Comparison of ENCODE assay signal across 8 cellular contexts in genomic region chr3:139389552-139390368, GRCh38. TPM values are rescaled to one million over a fixed set of nuclear protein-coding genes. Genes with fewer than 3 reads are reported as not detected.
DNase-seq lines count a peak whose midpoint lies in the region; ATAC-seq, FAIRE-seq and TF ChIP-seq lines count a peak whose summit lies in the region.

TSS of gene COPB2 (minus strand) at chr3:139389647. CDS start at chr3:139389550, 97 bp downstream.

- no peaks in the 10 kb centered on the region for H3K9me3 Mint-ChIP-seq in activated CD8-positive, alpha-beta memory T cell treated with anti-CD3 and anti-CD28 coated beads, Interleukin-2, amount 10 ng/mL, durations not matched to agents 7 days and 5 days (ENCODE audit: low read depth)
- no peaks in the 10 kb centered on the region for H3K9me3 Mint-ChIP-seq in memory B cell

- no peak within 1 kb of the TSS for H3K14ac ChIP-seq in H1 (ENCODE audit: insufficient read length)

- no peaks in the 10 kb centered on the region for H3K27me3 ChIP-seq in NT2/D1 (ENCODE audit: insufficient read depth, insufficient read length)
- no peaks in the 10 kb centered on the region for H3K27me3 ChIP-seq in H1 (replicated peaks in 1 of 4; ENCODE audit: control insufficient read depth in 3 of 4, extremely low read depth in 1 of 4, insufficient read depth in 3 of 4, low read length in 3 of 4)

- H3K27me3 Mint-ChIP-seq in activated CD8-positive, alpha-beta memory T cell treated with anti-CD3 and anti-CD28 coated beads, Interleukin-2, amount 10 ng/mL, durations not matched to agents 7 days and 5 days: no peaks in the 10 kb centered on the region
- no peaks in the 10 kb centered on the region for H3K27me3 Mint-ChIP-seq in memory B cell

- peak; percentile 64 to 89; a peak in 2 of 3 replicates for TF ChIP-seq POLR2A in H1 (IDR thresholded peaks at IDR 0.05; ENCODE audit: control extremely low read depth in 1 of 2, low read depth in 2 of 2, low read length in 2 of 2)

- H3K79me1 ChIP-seq in H1 (ENCODE audit: low read depth, low read length): no peaks in the 10 kb centered on the region

- H3K4me3 ChIP-seq in NT2/D1 (ENCODE audit: insufficient read length, low read depth) (peak within 1 kb of the TSS; percentile 96), H1 (ENCODE audit: extremely low read depth in 1 of 4, insufficient read depth in 2 of 4, low read depth in 3 of 4, low read length in 4 of 4) (peak within 1 kb of the TSS; percentile 87 to 98 (median 92))

- ATAC-seq in GM21381 (IDR thresholded peaks at IDR 0.05; ENCODE audit: unreplicated experiment) (peak; percentile 97), memory B cell (ENCODE audit: low read depth) (peak; percentile 94)
- ATAC-seq in activated CD8-positive, alpha-beta memory T cell treated with anti-CD3 and anti-CD28 coated beads, Interleukin-2, amount 10 ng/mL, durations not matched to agents 7 days and 5 days: peak; percentile 94

- H3K36me3 ChIP-seq in NT2/D1 (ENCODE audit: insufficient read depth, insufficient read length, low read length): peaks cover 15% of the 10 kb centered on the region
- no peaks in the 10 kb centered on the region for H3K36me3 ChIP-seq in H1 (ENCODE audit: control insufficient read depth in 2 of 4, insufficient read depth in 4 of 4, low read length in 3 of 4)

- no peak for TF ChIP-seq EP300 in H1 (IDR thresholded peaks at IDR 0.05; ENCODE audit: borderline replicate concordance in 1 of 2, low read depth in 2 of 2, low read length in 2 of 2)

- peak within 1 kb of the TSS; percentile 60 to 76 for H3K4me2 ChIP-seq in H1 (ENCODE audit: insufficient read depth in 1 of 2, low read depth in 2 of 2, low read length in 2 of 2)

- no peak within 1 kb of the TSS for H3K23ac ChIP-seq in H1 (ENCODE audit: insufficient read length)

- CTCF ChIA-PET in activated CD8-positive, alpha-beta memory T cell treated with anti-CD3 and anti-CD28 coated beads, Interleukin-2, amount 10 ng/mL, durations not matched to agents 7 days and 5 days (lab: Charles Lee): interaction anchor here (1.0 to 1.8 kb wide), 5 partner anchors 16 to 474 kb away, joined by 3 to 5 read pairs (median 3); no protein-coding TSS in a partner anchor
- CTCF ChIA-PET in H1 (lab: Charles Lee; ENCODE audit: partially characterized antibody): interaction anchor here (1.0 to 1.5 kb wide), 4 partner anchors 36 to 453 kb away, joined by 3 to 4 read pairs (median 3); no protein-coding TSS in a partner anchor

- 0 out of 2 replicates have a peak, but pooled peaks cover 2% of the 10 kb centered on the region for H3K23me2 ChIP-seq in H1 (ENCODE audit: low read depth, low read length)

- H2BK15ac ChIP-seq in H1 (ENCODE audit: low read length): no peak within 1 kb of the TSS

- no peak within 1 kb of the TSS for H2BK120ac ChIP-seq in H1 (replicated peaks; ENCODE audit: low read depth, low read length)

- H3K18ac ChIP-seq in H1 (ENCODE audit: extremely low read depth, low read length): peak within 1 kb of the TSS; percentile 88; the same call in 1 of the 2 replicates

- H3K56ac ChIP-seq in H1 (replicated peaks; ENCODE audit: insufficient read length, low read depth, low read length): peak within 1 kb of the TSS; percentile 20

- peaks cover 52% of the 10 kb centered on the region for H3K4me1 Mint-ChIP-seq in activated CD8-positive, alpha-beta memory T cell treated with anti-CD3 and anti-CD28 coated beads, Interleukin-2, amount 10 ng/mL, durations not matched to agents 7 days and 5 days
- peaks cover 25% of the 10 kb centered on the region for H3K4me1 Mint-ChIP-seq in memory B cell

- H2AK5ac ChIP-seq in H1 (ENCODE audit: low read depth, low read length): no peak within 1 kb of the TSS

- 3% methylated on average over 52 of the region's 52 CpGs; no CpG with 5 or more reads in 1 of the 2 experiments for WGBS in H1 (ENCODE audit: extremely low coverage in 1 of 2, insufficient coverage in 1 of 2, insufficient read length in 1 of 2, insufficient replicate concordance in 2 of 2, low coverage in 1 of 2, low lambda C conversion rate in 2 of 2, missing lambda C conversion rate in 1 of 2), 2 experiments

- TF ChIP-seq CTCF in H1 (IDR thresholded peaks at IDR 0.05; ENCODE audit: control extremely low read depth in 1 of 3, insufficient read depth in 1 of 3, low read depth in 1 of 3, low read length in 3 of 3): no peak

- no peak within 1 kb of the TSS for H2BK20ac ChIP-seq in H1 (ENCODE audit: low read length)

- H3K4me3 Mint-ChIP-seq in activated CD8-positive, alpha-beta memory T cell treated with anti-CD3 and anti-CD28 coated beads, Interleukin-2, amount 10 ng/mL, durations not matched to agents 7 days and 5 days: peak within 1 kb of the TSS; percentile 98
- H3K4me3 Mint-ChIP-seq in memory B cell: peak within 1 kb of the TSS; percentile 88

- H3K4me1 ChIP-seq in NT2/D1 (ENCODE audit: insufficient read depth, insufficient read length) (no peaks in the 10 kb centered on the region), H1 (replicated peaks in 1 of 4; ENCODE audit: control insufficient read depth in 3 of 4, insufficient read depth in 4 of 4, low read length in 3 of 4) (no peaks in the 10 kb centered on the region)

- peak within 1 kb of the TSS; percentile 91 for H2AFZ ChIP-seq in H1 (ENCODE audit: low read length)

- H4K20me1 ChIP-seq in H1 (replicated peaks in 1 of 2; ENCODE audit: control insufficient read depth in 1 of 2, insufficient read depth in 2 of 2, low read length in 2 of 2): peaks cover 2 to 3% of the 10 kb centered on the region in 2 experiments

- POLR2A ChIA-PET in H1 (lab: Charles Lee; ENCODE audit: partially characterized antibody): interaction anchor here (0.8 to 1.5 kb wide), 7 partner anchors 9 to 145 kb away, joined by 3 to 7 read pairs (median 5); partner anchors contain the start of gene MRPS22

- peaks cover 1% of the 10 kb centered on the region for H3K36me3 Mint-ChIP-seq in activated CD8-positive, alpha-beta memory T cell treated with anti-CD3 and anti-CD28 coated beads, Interleukin-2, amount 10 ng/mL, durations not matched to agents 7 days and 5 days
- no peaks in the 10 kb centered on the region for H3K36me3 Mint-ChIP-seq in memory B cell

- H4K8ac ChIP-seq in H1 (ENCODE audit: extremely low read depth, insufficient read depth, low read length): peak within 1 kb of the TSS; percentile 97; the same call in 1 of the 2 replicates

- peak within 1 kb of the TSS; percentile 95 for H3K27ac ChIP-seq in H1 (ENCODE audit: low read depth, low read length)

- peak within 1 kb of the TSS; percentile 74 for H4K5ac ChIP-seq in H1 (ENCODE audit: insufficient read length, low read depth, low read length)

- H2BK5ac ChIP-seq in H1 (ENCODE audit: low read depth, low read length): peak within 1 kb of the TSS; percentile 93

- peak; percentile 100 for DNase-seq in COR-L47 (lab: John Stamatoyannopoulos, UW)
- DNase-seq in HUDEP-2 (lab: John Stamatoyannopoulos, UW; ENCODE audit: unreplicated experiment in 76 of 76): peak; percentile 64 to 99 (median 96)
- peak; percentile 99 for DNase-seq in NT2/D1 (ENCODE audit: low read depth, low spot score)
- peak; percentile 98 for DNase-seq in activated CD8-positive, alpha-beta memory T cell treated with anti-CD3 and anti-CD28 coated beads, Interleukin-2, amount 10 ng/mL, durations not matched to agents 7 days and 5 days
- peak; percentile 96 to 100 for DNase-seq in H1 (ENCODE audit: low read depth in 1 of 2, low spot score in 2 of 2)
- peak; percentile 97 to 98 for DNase-seq in memory B cell (ENCODE audit: low spot score in 2 of 2)
- DNase-seq in stimulated activated CD8-positive, alpha-beta memory T cell treated with anti-CD3 and anti-CD28 coated beads, Interleukin-12 subunit alpha, Interleukin-12 subunit beta, amount 100 ng/mL, for 24 hours (ENCODE audit: extremely low read depth): peak; percentile 94

- no peaks in the 10 kb centered on the region for H3K9me3 ChIP-seq in NT2/D1 (ENCODE audit: insufficient read depth, low read length)
- no peaks in the 10 kb centered on the region for H3K9me3 ChIP-seq in H1 (ENCODE audit: insufficient read depth in 2 of 2, low read depth in 1 of 2, low read length in 1 of 2)

- H4K91ac ChIP-seq in H1 (replicated peaks; ENCODE audit: insufficient read length, low read length): peak within 1 kb of the TSS; percentile 38

- TF ChIP-seq RAD21 in H1 (IDR thresholded peaks at IDR 0.05 in 1 of 2, conservative IDR thresholded peaks at IDR 0.05 in 1 of 2; ENCODE audit: low read depth in 2 of 2, low read length in 2 of 2): no peak

- peaks cover 6 to 53% of the 10 kb centered on the region in 2 experiments; a peak in 3 of 4 replicates for H3K79me2 ChIP-seq in H1 (ENCODE audit: control insufficient read depth in 1 of 2, insufficient read depth in 2 of 2, low read length in 2 of 2)

- peak; percentile 78 for FAIRE-seq in H1 (lab: Jason Lieb, UNC)

- peak within 1 kb of the TSS; percentile 96 for H3K27ac Mint-ChIP-seq in activated CD8-positive, alpha-beta memory T cell treated with anti-CD3 and anti-CD28 coated beads, Interleukin-2, amount 10 ng/mL, durations not matched to agents 7 days and 5 days
- H3K27ac Mint-ChIP-seq in memory B cell: peak within 1 kb of the TSS; percentile 95

- no peak within 1 kb of the TSS for H3K4ac ChIP-seq in H1 (replicated peaks; ENCODE audit: insufficient read length, low read depth, low read length)

- no peak within 1 kb of the TSS for H2BK12ac ChIP-seq in H1 (ENCODE audit: low read depth, low read length)

- peak within 1 kb of the TSS; percentile 96 for H3K9ac ChIP-seq in NT2/D1 (ENCODE audit: insufficient read length, low read depth)
- H3K9ac ChIP-seq in H1 (replicated peaks in 1 of 4; ENCODE audit: extremely low read depth in 1 of 4, low read depth in 3 of 4, low read length in 3 of 4): peak within 1 kb of the TSS; percentile 75 to 96 (median 94)

TF ChIP-seq in H1, 55 proteins besides CTCF, POLR2A, EP300 and RAD21 (continues in another document):
- no peak for TF ChIP-seq KDM5A (IDR thresholded peaks at IDR 0.05; ENCODE audit: low read length)
- no peak for TF ChIP-seq BCL11A (IDR thresholded peaks at IDR 0.05; ENCODE audit: low read depth in 2 of 2, low read length in 2 of 2)
- TF ChIP-seq RFX5 (IDR thresholded peaks at IDR 0.05; ENCODE audit: borderline replicate concordance, low read depth, low read length): no peak
- no peak for TF ChIP-seq POU5F1 (IDR thresholded peaks at IDR 0.05; ENCODE audit: low read depth, low read length)
- TF ChIP-seq CHD1 (IDR thresholded peaks at IDR 0.05; ENCODE audit: low read depth, low read length): no peak

RNA-seq across cellular contexts. Expression of gene COPB2, which starts in this region (rescaled TPM):
- 100 to 1,000 TPM in 1 of 2 experiments, 10 to 100 TPM in 1; 78.9 to 104 TPM for total RNA-seq in activated CD8-positive, alpha-beta memory T cell treated with anti-CD3 and anti-CD28 coated beads, Interleukin-2, amount 10 ng/mL, durations not matched to agents 7 days and 5 days
- total RNA-seq in H1 (2021; fragmentation: NEBNext Ultra II Directional; extraction: Animal tissue kit (Norgen Biotek cat#: 25700)): 111 and 119 TPM in 2 replicates
- polyA plus RNA-seq in H1 (2011; rRNA removed): 25.2 and 40.3 TPM in 2 replicates
- polyA plus RNA-seq in H1 (2011; cell fraction: cytosol; rRNA removed): 53.0 TPM
- 26.4 TPM for polyA plus RNA-seq in H1 (2011; cell fraction: nucleus; rRNA removed)
- polyA plus RNA-seq in H1 (2012, experiment 1 of 2): 73.0 to 93.5 TPM (median 86.5 TPM) in 4 replicates
- 9.4 TPM for polyA plus RNA-seq in H1 (2012, experiment 2 of 2)
- 49.7 TPM for polyA plus RNA-seq in H1 (2013, experiment 1 of 2)
- 50.7 TPM for polyA plus RNA-seq in H1 (2013, experiment 2 of 2)
- 107 and 162 TPM in 2 replicates for polyA minus RNA-seq in H1 (2011; rRNA and poly(A)+ RNA removed)
- polyA minus RNA-seq in H1 (2011; cell fraction: cytosol; rRNA and poly(A)+ RNA removed): 55.5 TPM
- 66.1 TPM for polyA minus RNA-seq in H1 (2011; cell fraction: nucleus; rRNA and poly(A)+ RNA removed)

Comparison
In these comparisons a context has a peak if more than half of its experiments do, and no peak if none do; other contexts are left out.
1. Peak in every context shown above with its lines: DNase-seq, ATAC-seq, H3K4me3 ChIP-seq and H3K27ac ChIP-seq.